Comparison of ENCODE assay signal across 36 cellular contexts in the genomic region with DNA sequence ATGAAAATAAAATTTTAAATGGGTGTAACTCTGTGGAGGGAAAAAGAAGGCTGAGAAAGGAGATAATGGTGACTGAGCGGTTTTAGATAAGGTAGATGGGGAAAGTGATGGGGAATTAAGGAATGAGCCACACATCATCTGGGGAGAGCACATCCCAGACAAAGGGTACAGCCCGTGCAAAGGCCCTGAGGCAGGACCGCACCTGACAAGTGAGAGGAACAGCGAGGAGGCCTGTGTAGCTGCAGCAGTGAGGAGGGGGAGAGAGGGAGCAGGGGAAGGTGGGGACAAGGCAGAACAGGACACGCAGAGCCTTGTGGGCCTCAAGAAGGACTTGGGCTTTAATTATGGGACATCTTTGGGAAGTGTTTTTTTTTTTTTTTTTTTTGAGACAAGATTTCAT. TPM values are rescaled to one million over a fixed set of nuclear protein-coding genes. Genes with fewer than 3 reads are reported as not detected.
"Had no signal": no experiment of that assay in that cellular context is flagged by ENCODE, and none has a peak within 500 bp of the region (broad histone marks: within the 10 kb centered on the region; RNA-seq: fewer than 3 reads in every experiment).

No MANE protein-coding gene starts in this region.

- H3K36me3 Mint-ChIP-seq: activated naive CD4-positive, alpha-beta T cell treated with anti-CD3 and anti-CD28 coated beads, Interleukin-2, amount 10 ng/mL, durations not matched to agents 7 days and 5 days; activated naive CD4-positive, alpha-beta T cell treated with anti-CD3 and anti-CD28 coated beads, Interleukin-2, amount 50 U/mL, for 72 hours; activated naive CD8-positive, alpha-beta T cell treated with anti-CD3 and anti-CD28 coated beads, Interleukin-2, amount 10 ng/mL, durations not matched to agents 7 days and 5 days had no signal

- H3K79me2 ChIP-seq: hepatocyte had no signal

- H3K27ac Mint-ChIP-seq: activated CD4-positive, alpha-beta memory T cell treated with anti-CD3 and anti-CD28 coated beads, Interleukin-2, amount 10 ng/mL, durations not matched to agents 7 days and 5 days; activated CD4-positive, alpha-beta T cell treated with anti-CD3 and anti-CD28 coated beads for 36 hours; activated CD4-positive, alpha-beta T cell treated with anti-CD3 and anti-CD28 coated beads, Interleukin-2, amount 10 ng/mL, durations not matched to agents 24 days and 14 days; activated naive CD4-positive, alpha-beta T cell treated with anti-CD3 and anti-CD28 coated beads, Interleukin-2, amount 10 ng/mL, durations not matched to agents 7 days and 5 days; activated naive CD4-positive, alpha-beta T cell treated with anti-CD3 and anti-CD28 coated beads, Interleukin-2, amount 50 U/mL, for 72 hours; activated naive CD8-positive, alpha-beta T cell treated with anti-CD3 and anti-CD28 coated beads, Interleukin-2, amount 10 ng/mL, durations not matched to agents 7 days and 5 days; activated T-cell treated with anti-CD3 and anti-CD28 coated beads, Interleukin-2, amount 50 U/mL, for 24 hours; activated T-cell treated with anti-CD3 and anti-CD28 coated beads, Interleukin-2, amount 50 U/mL, for 72 hours; dendritic cell treated with granulocyte-macrophage colony-stimulating factor and Interleukin-4, amounts not matched to agents 40 ng/mL and 50 ng/mL, for 4 days; endodermal cell; T-helper 17 cell; T-helper 2 cell treated with Interferon-gamma antibody and Interleukin-4, amounts not matched to agents 5 μg/mL and 100 μg/mL, for 36 hours had no signal

- H3K9me3 Mint-ChIP-seq: activated CD4-positive, alpha-beta memory T cell treated with anti-CD3 and anti-CD28 coated beads, Interleukin-2, amount 10 ng/mL, durations not matched to agents 7 days and 5 days; activated CD4-positive, alpha-beta T cell treated with anti-CD3 and anti-CD28 coated beads, Interleukin-2, amount 10 ng/mL, durations not matched to agents 24 days and 14 days; activated naive CD4-positive, alpha-beta T cell treated with anti-CD3 and anti-CD28 coated beads, Interleukin-2, amount 10 ng/mL, durations not matched to agents 7 days and 5 days; activated naive CD4-positive, alpha-beta T cell treated with anti-CD3 and anti-CD28 coated beads, Interleukin-2, amount 50 U/mL, for 72 hours; activated naive CD8-positive, alpha-beta T cell treated with anti-CD3 and anti-CD28 coated beads, Interleukin-2, amount 10 ng/mL, durations not matched to agents 7 days and 5 days; activated T-cell treated with anti-CD3 and anti-CD28 coated beads, Interleukin-2, amount 50 U/mL, for 24 hours; activated T-cell treated with anti-CD3 and anti-CD28 coated beads, Interleukin-2, amount 50 U/mL, for 72 hours; central memory CD8-positive, alpha-beta T cell; dendritic cell treated with granulocyte-macrophage colony-stimulating factor and Interleukin-4, amounts not matched to agents 40 ng/mL and 50 ng/mL, for 4 days; endodermal cell; T-helper 2 cell treated with Interferon-gamma antibody and Interleukin-4, amounts not matched to agents 5 μg/mL and 100 μg/mL, for 36 hours had no signal

- H3K4me2 ChIP-seq: hepatocyte had no signal

- FAIRE-seq: bronchial epithelial cell had no signal

- H3K36me3 ChIP-seq: ascending aorta, brain microvascular endothelial cell, esophagus muscularis mucosa, gastroesophageal sphincter, heart right ventricle, WERI-Rb-1 had no signal

- H3K27ac ChIP-seq: ascending aorta, brain microvascular endothelial cell, coronary artery, dorsolateral prefrontal cortex, esophagus muscularis mucosa, foreskin keratinocyte, gastroesophageal sphincter, heart right ventricle, hepatocyte, WERI-Rb-1 had no signal

- H3K4me3 Mint-ChIP-seq: activated CD4-positive, alpha-beta memory T cell treated with anti-CD3 and anti-CD28 coated beads, Interleukin-2, amount 10 ng/mL, durations not matched to agents 7 days and 5 days; activated CD4-positive, alpha-beta T cell treated with anti-CD3 and anti-CD28 coated beads for 36 hours; activated CD4-positive, alpha-beta T cell treated with anti-CD3 and anti-CD28 coated beads, Interleukin-2, amount 10 ng/mL, durations not matched to agents 24 days and 14 days; activated naive CD4-positive, alpha-beta T cell treated with anti-CD3 and anti-CD28 coated beads, Interleukin-2, amount 10 ng/mL, durations not matched to agents 7 days and 5 days; activated naive CD8-positive, alpha-beta T cell treated with anti-CD3 and anti-CD28 coated beads, Interleukin-2, amount 10 ng/mL, durations not matched to agents 7 days and 5 days; activated T-cell treated with anti-CD3 and anti-CD28 coated beads, Interleukin-2, amount 50 U/mL, for 24 hours; activated T-cell treated with anti-CD3 and anti-CD28 coated beads, Interleukin-2, amount 50 U/mL, for 72 hours; central memory CD8-positive, alpha-beta T cell; dendritic cell treated with granulocyte-macrophage colony-stimulating factor and Interleukin-4, amounts not matched to agents 40 ng/mL and 50 ng/mL, for 4 days; endodermal cell; T-helper 17 cell; T-helper 2 cell treated with Interferon-gamma antibody and Interleukin-4, amounts not matched to agents 5 μg/mL and 100 μg/mL, for 36 hours had no signal

- H3K4me3 ChIP-seq: ascending aorta, coronary artery, dorsolateral prefrontal cortex, esophagus muscularis mucosa, gastroesophageal sphincter, heart right ventricle, hepatocyte had no signal

- H3K4me1 ChIP-seq: foreskin keratinocyte had no signal

- H2AFZ ChIP-seq: hepatocyte had no signal

- ATAC-seq: activated CD4-positive, alpha-beta T cell treated with anti-CD3 and anti-CD28 coated beads for 36 hours; activated naive CD4-positive, alpha-beta T cell treated with anti-CD3 and anti-CD28 coated beads, Interleukin-2, amount 50 U/mL, for 72 hours; activated T-cell treated with anti-CD3 and anti-CD28 coated beads, Interleukin-2, amount 50 U/mL, for 72 hours; foreskin keratinocyte; gastroesophageal sphincter; heart right ventricle; T-helper 17 cell had no signal

- H3K9me3 ChIP-seq: ascending aorta, esophagus muscularis mucosa, gastroesophageal sphincter, heart right ventricle had no signal

- DNase-seq: activated CD4-positive, alpha-beta memory T cell treated with anti-CD3 and anti-CD28 coated beads, Interleukin-2, amount 10 ng/mL, durations not matched to agents 7 days and 5 days; activated CD4-positive, alpha-beta T cell treated with anti-CD3 and anti-CD28 coated beads for 36 hours; activated CD4-positive, alpha-beta T cell treated with anti-CD3 and anti-CD28 coated beads, Interleukin-2, amount 10 ng/mL, durations not matched to agents 24 days and 14 days; activated CD4-positive, alpha-beta T cell treated with anti-CD3 and anti-CD28 coated beads, Interleukin-2, amount 50 U/mL, for 4 hours; activated CD4-positive, CD25-positive, alpha-beta regulatory T cell; activated CD4-positive, CD25-positive, alpha-beta regulatory T cell treated with anti-CD3 and anti-CD28 coated beads, Interleukin-2, amount 50 U/mL, for 72 hours; activated CD8-positive, alpha-beta memory T cell treated with anti-CD3 and anti-CD28 coated beads, Interleukin-2, amount 50 U/mL, for 48 hours; activated gamma-delta T cell; activated naive CD4-positive, alpha-beta T cell; activated naive CD4-positive, alpha-beta T cell treated with anti-CD3 and anti-CD28 coated beads, Interleukin-2, amount 10 ng/mL, durations not matched to agents 7 days and 5 days; activated naive CD8-positive, alpha-beta T cell treated with anti-CD3 and anti-CD28 coated beads, Interleukin-2, amount 10 ng/mL, durations not matched to agents 7 days and 5 days; activated T-cell treated with anti-CD3 and anti-CD28 coated beads for 4 hours; activated T-cell treated with anti-CD3 and anti-CD28 coated beads, Interleukin-2, amount 50 U/mL, for 24 hours; activated T-cell treated with anti-CD3 and anti-CD28 coated beads, Interleukin-2, amount 50 U/mL, for 72 hours; brain microvascular endothelial cell; dorsolateral prefrontal cortex; effector memory CD4-positive, alpha-beta T cell; endodermal cell; erythroblast; foreskin keratinocyte; heart right ventricle; T-helper 17 cell; T1000; WERI-Rb-1 had no signal

- H3K4me1 Mint-ChIP-seq: activated CD4-positive, alpha-beta memory T cell treated with anti-CD3 and anti-CD28 coated beads, Interleukin-2, amount 10 ng/mL, durations not matched to agents 7 days and 5 days; activated CD4-positive, alpha-beta T cell treated with anti-CD3 and anti-CD28 coated beads for 36 hours; activated CD4-positive, alpha-beta T cell treated with anti-CD3 and anti-CD28 coated beads, Interleukin-2, amount 10 ng/mL, durations not matched to agents 24 days and 14 days; activated naive CD4-positive, alpha-beta T cell treated with anti-CD3 and anti-CD28 coated beads, Interleukin-2, amount 10 ng/mL, durations not matched to agents 7 days and 5 days; activated naive CD8-positive, alpha-beta T cell treated with anti-CD3 and anti-CD28 coated beads, Interleukin-2, amount 10 ng/mL, durations not matched to agents 7 days and 5 days; central memory CD8-positive, alpha-beta T cell; endodermal cell; T-helper 17 cell had no signal

RNA-seq across cellular contexts. Expression of a gene that starts 1.8 kb away (rescaled TPM):
- total RNA-seq: ascending aorta, bronchial epithelial cell, cardiac septum, gastroesophageal sphincter, heart right ventricle had no signal
- polyA plus RNA-seq: heart right ventricle had no signal

RNA-seq across cellular contexts. Expression of a gene that starts 44.1 kb away (rescaled TPM):
- total RNA-seq: cerebellum, endodermal cell had no signal
- polyA plus RNA-seq: hepatocyte had no signal
